In genomic region chr6:24493945-24494725, GRCh38 we compare ENCODE assay signal across 1 cellular context.
TF ChIP-seq lines count a peak whose summit lies in the region.

No MANE protein-coding gene starts in this region.

TF ChIP-seq in HepG2, 621 proteins besides CTCF, POLR2A, EP300 and RAD21 (continued from another document and continues in another):
- TF ChIP-seq SNAPC4 (CRISPR knock-in tag; IDR thresholded peaks at IDR 0.05), result no peak
- TF ChIP-seq PAX8 (CRISPR knock-in tag; IDR thresholded peaks at IDR 0.05; ENCODE audit: borderline replicate concordance), result 0 out of 2 replicates have a peak, but pooled peaks have one; percentile 2
- no peak for TF ChIP-seq TBX2 (CRISPR knock-in tag; IDR thresholded peaks at IDR 0.05; ENCODE audit: borderline replicate concordance)
- TF ChIP-seq, protein P1, sequence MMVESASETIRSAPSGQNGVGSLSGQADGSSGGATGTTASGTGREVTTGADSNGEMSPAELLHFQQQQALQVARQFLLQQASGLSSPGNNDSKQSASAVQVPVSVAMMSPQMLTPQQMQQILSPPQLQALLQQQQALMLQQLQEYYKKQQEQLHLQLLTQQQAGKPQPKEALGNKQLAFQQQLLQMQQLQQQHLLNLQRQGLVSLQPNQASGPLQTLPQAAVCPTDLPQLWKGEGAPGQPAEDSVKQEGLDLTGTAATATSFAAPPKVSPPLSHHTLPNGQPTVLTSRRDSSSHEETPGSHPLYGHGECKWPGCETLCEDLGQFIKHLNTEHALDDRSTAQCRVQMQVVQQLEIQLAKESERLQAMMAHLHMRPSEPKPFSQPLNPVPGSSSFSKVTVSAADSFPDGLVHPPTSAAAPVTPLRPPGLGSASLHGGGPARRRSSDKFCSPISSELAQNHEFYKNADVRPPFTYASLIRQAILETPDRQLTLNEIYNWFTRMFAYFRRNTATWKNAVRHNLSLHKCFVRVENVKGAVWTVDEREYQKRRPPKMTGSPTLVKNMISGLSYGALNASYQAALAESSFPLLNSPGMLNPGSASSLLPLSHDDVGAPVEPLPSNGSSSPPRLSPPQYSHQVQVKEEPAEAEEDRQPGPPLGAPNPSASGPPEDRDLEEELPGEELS (CRISPR knock-in tag; IDR thresholded peaks at IDR 0.05), result no peak
- TF ChIP-seq HNRNPK (IDR thresholded peaks at IDR 0.05; ENCODE audit: low read depth, low read length, poor library complexity, severe bottlenecking), result no peak
- no peak for TF ChIP-seq ZNF329 (CRISPR knock-in tag; IDR thresholded peaks at IDR 0.05; ENCODE audit: low read depth)
- no peak for TF ChIP-seq CENPT (CRISPR knock-in tag; IDR thresholded peaks at IDR 0.05; ENCODE audit: low read depth)
- no peak for TF ChIP-seq THAP11 (CRISPR knock-in tag; IDR thresholded peaks at IDR 0.05)
- no peak for TF ChIP-seq GZF1 (CRISPR knock-in tag; IDR thresholded peaks at IDR 0.05)
- TF ChIP-seq ZNF7 (CRISPR knock-in tag; IDR thresholded peaks at IDR 0.05), result no peak
- no peak for TF ChIP-seq MXI1 (IDR thresholded peaks at IDR 0.05; ENCODE audit: borderline replicate concordance, low read depth, low read length)
- TF ChIP-seq, protein P2, sequence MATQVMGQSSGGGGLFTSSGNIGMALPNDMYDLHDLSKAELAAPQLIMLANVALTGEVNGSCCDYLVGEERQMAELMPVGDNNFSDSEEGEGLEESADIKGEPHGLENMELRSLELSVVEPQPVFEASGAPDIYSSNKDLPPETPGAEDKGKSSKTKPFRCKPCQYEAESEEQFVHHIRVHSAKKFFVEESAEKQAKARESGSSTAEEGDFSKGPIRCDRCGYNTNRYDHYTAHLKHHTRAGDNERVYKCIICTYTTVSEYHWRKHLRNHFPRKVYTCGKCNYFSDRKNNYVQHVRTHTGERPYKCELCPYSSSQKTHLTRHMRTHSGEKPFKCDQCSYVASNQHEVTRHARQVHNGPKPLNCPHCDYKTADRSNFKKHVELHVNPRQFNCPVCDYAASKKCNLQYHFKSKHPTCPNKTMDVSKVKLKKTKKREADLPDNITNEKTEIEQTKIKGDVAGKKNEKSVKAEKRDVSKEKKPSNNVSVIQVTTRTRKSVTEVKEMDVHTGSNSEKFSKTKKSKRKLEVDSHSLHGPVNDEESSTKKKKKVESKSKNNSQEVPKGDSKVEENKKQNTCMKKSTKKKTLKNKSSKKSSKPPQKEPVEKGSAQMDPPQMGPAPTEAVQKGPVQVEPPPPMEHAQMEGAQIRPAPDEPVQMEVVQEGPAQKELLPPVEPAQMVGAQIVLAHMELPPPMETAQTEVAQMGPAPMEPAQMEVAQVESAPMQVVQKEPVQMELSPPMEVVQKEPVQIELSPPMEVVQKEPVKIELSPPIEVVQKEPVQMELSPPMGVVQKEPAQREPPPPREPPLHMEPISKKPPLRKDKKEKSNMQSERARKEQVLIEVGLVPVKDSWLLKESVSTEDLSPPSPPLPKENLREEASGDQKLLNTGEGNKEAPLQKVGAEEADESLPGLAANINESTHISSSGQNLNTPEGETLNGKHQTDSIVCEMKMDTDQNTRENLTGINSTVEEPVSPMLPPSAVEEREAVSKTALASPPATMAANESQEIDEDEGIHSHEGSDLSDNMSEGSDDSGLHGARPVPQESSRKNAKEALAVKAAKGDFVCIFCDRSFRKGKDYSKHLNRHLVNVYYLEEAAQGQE (IDR thresholded peaks at IDR 0.05; ENCODE audit: borderline replicate concordance in 1 of 2, low read depth in 1 of 2, low read length in 2 of 2), result no peak
- 0 out of 2 replicates have a peak, but pooled peaks have one; percentile 5 for TF ChIP-seq SP4 (CRISPR knock-in tag; IDR thresholded peaks at IDR 0.05)
- TF ChIP-seq MTA3 (CRISPR knock-in tag; IDR thresholded peaks at IDR 0.05), result no peak
- no peak for TF ChIP-seq FOXA1 (IDR thresholded peaks at IDR 0.05)
- TF ChIP-seq FOXA1 (CRISPR knock-in tag; IDR thresholded peaks at IDR 0.05), result no peak
- no peak for TF ChIP-seq ZNF777 (CRISPR knock-in tag; IDR thresholded peaks at IDR 0.05)
- TF ChIP-seq ZNF800 (CRISPR knock-in tag; IDR thresholded peaks at IDR 0.05), result no peak
- 0 out of 2 replicates have a peak, but pooled peaks have one; percentile 63 for TF ChIP-seq NFE2L1 (CRISPR knock-in tag; IDR thresholded peaks at IDR 0.05; ENCODE audit: borderline replicate concordance)
- 0 out of 2 replicates have a peak, but pooled peaks have one; percentile 72 for TF ChIP-seq NRL (CRISPR knock-in tag; IDR thresholded peaks at IDR 0.05; ENCODE audit: borderline replicate concordance)
- TF ChIP-seq ZNF563 (CRISPR knock-in tag; IDR thresholded peaks at IDR 0.05), result no peak
- TF ChIP-seq RBM39 (IDR thresholded peaks at IDR 0.05; ENCODE audit: low read depth, low read length, poor library complexity, severe bottlenecking), result no peak
- TF ChIP-seq GATAD1 (CRISPR knock-in tag; IDR thresholded peaks at IDR 0.05), result no peak
- 0 out of 2 replicates have a peak, but pooled peaks have one; percentile 22 for TF ChIP-seq ZNF232 (CRISPR knock-in tag; IDR thresholded peaks at IDR 0.05; ENCODE audit: borderline replicate concordance)
- TF ChIP-seq FOSL1 (CRISPR knock-in tag; IDR thresholded peaks at IDR 0.05; ENCODE audit: borderline replicate concordance), result no peak
- peak; percentile 87 for TF ChIP-seq ZNF224 (CRISPR knock-in tag; IDR thresholded peaks at IDR 0.05)
- TF ChIP-seq, protein P3, sequence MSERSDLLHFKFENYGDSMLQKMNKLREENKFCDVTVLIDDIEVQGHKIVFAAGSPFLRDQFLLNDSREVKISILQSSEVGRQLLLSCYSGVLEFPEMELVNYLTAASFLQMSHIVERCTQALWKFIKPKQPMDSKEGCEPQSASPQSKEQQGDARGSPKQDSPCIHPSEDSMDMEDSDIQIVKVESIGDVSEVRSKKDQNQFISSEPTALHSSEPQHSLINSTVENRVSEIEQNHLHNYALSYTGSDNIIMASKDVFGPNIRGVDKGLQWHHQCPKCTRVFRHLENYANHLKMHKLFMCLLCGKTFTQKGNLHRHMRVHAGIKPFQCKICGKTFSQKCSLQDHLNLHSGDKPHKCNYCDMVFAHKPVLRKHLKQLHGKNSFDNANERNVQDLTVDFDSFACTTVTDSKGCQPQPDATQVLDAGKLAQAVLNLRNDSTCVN (CRISPR knock-in tag; IDR thresholded peaks at IDR 0.05; ENCODE audit: borderline replicate concordance), result no peak
- no peak for TF ChIP-seq ZNF839 (CRISPR knock-in tag; IDR thresholded peaks at IDR 0.05; ENCODE audit: borderline replicate concordance)
- no peak for TF ChIP-seq ZNF180 (CRISPR knock-in tag; IDR thresholded peaks at IDR 0.05; ENCODE audit: borderline replicate concordance, low read depth)
- no peak for TF ChIP-seq SATB2 (CRISPR knock-in tag; IDR thresholded peaks at IDR 0.05)
- TF ChIP-seq, protein P4, sequence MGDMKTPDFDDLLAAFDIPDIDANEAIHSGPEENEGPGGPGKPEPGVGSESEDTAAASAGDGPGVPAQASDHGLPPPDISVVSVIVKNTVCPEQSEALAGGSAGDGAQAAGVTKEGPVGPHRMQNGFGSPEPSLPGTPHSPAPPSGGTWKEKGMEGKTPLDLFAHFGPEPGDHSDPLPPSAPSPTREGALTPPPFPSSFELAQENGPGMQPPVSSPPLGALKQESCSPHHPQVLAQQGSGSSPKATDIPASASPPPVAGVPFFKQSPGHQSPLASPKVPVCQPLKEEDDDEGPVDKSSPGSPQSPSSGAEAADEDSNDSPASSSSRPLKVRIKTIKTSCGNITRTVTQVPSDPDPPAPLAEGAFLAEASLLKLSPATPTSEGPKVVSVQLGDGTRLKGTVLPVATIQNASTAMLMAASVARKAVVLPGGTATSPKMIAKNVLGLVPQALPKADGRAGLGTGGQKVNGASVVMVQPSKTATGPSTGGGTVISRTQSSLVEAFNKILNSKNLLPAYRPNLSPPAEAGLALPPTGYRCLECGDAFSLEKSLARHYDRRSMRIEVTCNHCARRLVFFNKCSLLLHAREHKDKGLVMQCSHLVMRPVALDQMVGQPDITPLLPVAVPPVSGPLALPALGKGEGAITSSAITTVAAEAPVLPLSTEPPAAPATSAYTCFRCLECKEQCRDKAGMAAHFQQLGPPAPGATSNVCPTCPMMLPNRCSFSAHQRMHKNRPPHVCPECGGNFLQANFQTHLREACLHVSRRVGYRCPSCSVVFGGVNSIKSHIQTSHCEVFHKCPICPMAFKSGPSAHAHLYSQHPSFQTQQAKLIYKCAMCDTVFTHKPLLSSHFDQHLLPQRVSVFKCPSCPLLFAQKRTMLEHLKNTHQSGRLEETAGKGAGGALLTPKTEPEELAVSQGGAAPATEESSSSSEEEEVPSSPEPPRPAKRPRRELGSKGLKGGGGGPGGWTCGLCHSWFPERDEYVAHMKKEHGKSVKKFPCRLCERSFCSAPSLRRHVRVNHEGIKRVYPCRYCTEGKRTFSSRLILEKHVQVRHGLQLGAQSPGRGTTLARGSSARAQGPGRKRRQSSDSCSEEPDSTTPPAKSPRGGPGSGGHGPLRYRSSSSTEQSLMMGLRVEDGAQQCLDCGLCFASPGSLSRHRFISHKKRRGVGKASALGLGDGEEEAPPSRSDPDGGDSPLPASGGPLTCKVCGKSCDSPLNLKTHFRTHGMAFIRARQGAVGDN (CRISPR knock-in tag; IDR thresholded peaks at IDR 0.05), result no peak
- TF ChIP-seq ZNF558 (CRISPR knock-in tag; IDR thresholded peaks at IDR 0.05; ENCODE audit: borderline replicate concordance), result no peak
- TF ChIP-seq ZBTB42 (CRISPR knock-in tag; IDR thresholded peaks at IDR 0.05), result no peak
- no peak for TF ChIP-seq CERS6 (CRISPR knock-in tag; IDR thresholded peaks at IDR 0.05)
- no peak for TF ChIP-seq REXO4 (CRISPR knock-in tag; IDR thresholded peaks at IDR 0.05; ENCODE audit: borderline replicate concordance)
- no peak for TF ChIP-seq SYNCRIP (IDR thresholded peaks at IDR 0.05; ENCODE audit: insufficient read depth, low read depth, low read length)
- TF ChIP-seq HOXA5 (CRISPR knock-in tag; IDR thresholded peaks at IDR 0.05), result no peak
- TF ChIP-seq ZNF710 (CRISPR knock-in tag; IDR thresholded peaks at IDR 0.05; ENCODE audit: borderline replicate concordance), result 0 out of 2 replicates have a peak, but pooled peaks have one; percentile 60
- no peak for TF ChIP-seq ZNF468 (CRISPR knock-in tag; IDR thresholded peaks at IDR 0.05)
